8 cellular contexts compared by ENCODE assay signal in the genomic region with DNA sequence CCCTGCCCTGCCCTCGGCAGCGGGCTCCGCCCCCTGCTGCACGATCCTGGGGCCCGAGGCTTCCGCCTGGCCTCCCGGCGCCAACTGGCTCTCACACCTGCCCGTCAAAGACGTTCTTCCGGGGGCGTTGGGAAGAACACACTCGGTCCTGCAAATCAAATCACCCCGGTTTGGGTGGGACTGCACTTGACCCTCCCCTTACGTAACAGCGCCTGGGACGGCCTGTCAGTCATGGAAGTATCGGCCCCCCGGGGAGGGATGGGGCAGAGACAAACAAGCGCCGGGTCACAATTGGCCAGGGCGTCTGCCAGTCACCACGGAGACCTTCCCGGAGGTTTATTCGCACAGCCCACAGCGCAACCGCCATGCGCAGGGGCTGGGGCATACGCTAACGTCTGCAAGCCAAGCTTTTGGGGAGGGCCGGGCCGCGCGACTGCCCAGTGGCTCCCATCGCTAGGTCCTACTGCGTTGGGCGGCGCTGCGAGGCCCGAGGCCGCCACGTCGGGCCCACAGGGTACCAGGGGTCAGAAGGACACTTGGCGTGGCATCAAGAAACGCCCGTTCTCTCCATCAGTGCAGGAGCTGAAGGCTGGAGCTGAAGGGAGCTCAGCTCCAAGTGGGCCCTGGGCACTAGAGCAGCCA. TPM values are rescaled to one million over a fixed set of nuclear protein-coding genes. Genes with fewer than 3 reads are reported as not detected.
DNase-seq lines count a peak whose midpoint lies in the region; ATAC-seq, FAIRE-seq and TF ChIP-seq lines count a peak whose summit lies in the region.

No MANE protein-coding gene starts in this region.

- H3K36me3 ChIP-seq in BE2C (no peaks in the 10 kb centered on the region), kidney epithelial cell (ENCODE audit: control insufficient read depth, insufficient read depth, low read length) (no peaks in the 10 kb centered on the region)

- peaks cover 15% of the 10 kb centered on the region for H3K36me3 Mint-ChIP-seq in activated CD4-positive, alpha-beta T cell treated with anti-CD3 and anti-CD28 coated beads for 36 hours (ENCODE audit: low read depth)

- no peak for TF ChIP-seq CTCF in BE2C (IDR thresholded peaks at IDR 0.05; ENCODE audit: low read depth, low read length)
- TF ChIP-seq CTCF in choroid plexus epithelial cell (conservative IDR thresholded peaks at IDR 0.05; ENCODE audit: low read depth, low read length): no peak
- no peak for TF ChIP-seq CTCF in kidney epithelial cell (IDR thresholded peaks at IDR 0.05; ENCODE audit: insufficient read depth, low read length, poor library complexity, severe bottlenecking)

- H3K27me3 ChIP-seq in BE2C (peaks cover 6% of the 10 kb centered on the region), kidney epithelial cell (ENCODE audit: control insufficient read depth, insufficient read depth, low read length) (no peaks in the 10 kb centered on the region)

- peak overlapping the region; percentile 73 for H3K4me3 ChIP-seq in BE2C (ENCODE audit: low read depth, low read length)
- peak overlapping the region; percentile 86 for H3K4me3 ChIP-seq in choroid plexus epithelial cell (ENCODE audit: low read depth, low read length)
- H3K4me3 ChIP-seq in kidney epithelial cell (ENCODE audit: low read depth, low read length): peak overlapping the region; percentile 87

- FAIRE-seq in GM19239 (lab: Jason Lieb, UNC): peak; percentile 93

- ATAC-seq in HG03442 (IDR thresholded peaks at IDR 0.05; ENCODE audit: unreplicated experiment): peak; percentile 96
- ATAC-seq in activated CD4-positive, alpha-beta T cell treated with anti-CD3 and anti-CD28 coated beads for 36 hours: peak; percentile 92

- H3K27ac Mint-ChIP-seq in activated CD4-positive, alpha-beta T cell treated with anti-CD3 and anti-CD28 coated beads for 36 hours: peak overlapping the region; percentile 96

- H3K4me1 Mint-ChIP-seq in activated CD4-positive, alpha-beta T cell treated with anti-CD3 and anti-CD28 coated beads for 36 hours: peaks cover 61% of the 10 kb centered on the region

- no peaks in the 10 kb centered on the region for H3K9me3 ChIP-seq in BE2C

- intact Hi-C loops in activated CD4-positive, alpha-beta T cell treated with anti-CD3 and anti-CD28 coated beads for 36 hours (cut with DNase I, micrococcal nuclease): loop anchor here (1.0 to 5.0 kb wide), 12 partner anchors 15 to 1426 kb away; a partner anchor contains a TSS

- no peaks in the 10 kb centered on the region for H3K9me3 Mint-ChIP-seq in activated CD4-positive, alpha-beta T cell treated with anti-CD3 and anti-CD28 coated beads for 36 hours (ENCODE audit: low read depth)

- no peaks in the 10 kb centered on the region for H3K27me3 Mint-ChIP-seq in activated CD4-positive, alpha-beta T cell treated with anti-CD3 and anti-CD28 coated beads for 36 hours

- POLR2A ChIA-PET in activated CD4-positive, alpha-beta T cell treated with anti-CD3 and anti-CD28 coated beads for 36 hours (lab: Charles Lee): interaction anchor here (0.6 to 1.7 kb wide), 3 partner anchors 32 to 69 kb away, joined by 3 read pairs; a partner anchor contains a TSS

- H3K4me1 ChIP-seq in BE2C: no peaks in the 10 kb centered on the region

- DNase-seq in BE2C: peak; percentile 100
- peak; percentile 87 for DNase-seq in GM19239 (ENCODE audit: insufficient read length, low spot score)
- peak; percentile 98 for DNase-seq in NCI-H510A treated with DMSO at 0.1 percent for 48 hours (lab: John Stamatoyannopoulos, UW)
- DNase-seq in activated CD4-positive, alpha-beta T cell treated with anti-CD3 and anti-CD28 coated beads for 36 hours: peak; percentile 100
- DNase-seq in choroid plexus epithelial cell (ENCODE audit: low read depth): peak; percentile 100
- peak; percentile 100 for DNase-seq in kidney epithelial cell (ENCODE audit: low read depth)
- peak; percentile 100 for DNase-seq in stimulated activated CD4-positive, alpha-beta T cell treated with anti-CD3 and anti-CD28 coated beads, Interleukin-15, amount 100 ng/mL, for 24 hours

- CTCF ChIA-PET in activated CD4-positive, alpha-beta T cell treated with anti-CD3 and anti-CD28 coated beads for 36 hours (lab: Charles Lee): interaction anchor here (0.6 to 1.1 kb wide), 3 partner anchors 68 to 374 kb away, joined by 3 to 4 read pairs (median 3); no protein-coding TSS in a partner anchor

- peak overlapping the region; percentile 94 for H3K4me3 Mint-ChIP-seq in activated CD4-positive, alpha-beta T cell treated with anti-CD3 and anti-CD28 coated beads for 36 hours

RNA-seq across cellular contexts. Expression of a gene that starts 0.4 kb away (rescaled TPM):
- 16.2 TPM for polyA plus RNA-seq in BE2C (2012; ENCODE audit: insufficient read depth, insufficient read length, low read depth)
- 10 to 100 TPM; 22.7 to 25.9 TPM for total RNA-seq in activated CD4-positive, alpha-beta T cell treated with anti-CD3 and anti-CD28 coated beads for 36 hours
- total RNA-seq in kidney epithelial cell: 29.5 and 39.8 TPM in 2 replicates

Comparison
In these comparisons a context has a peak if more than half of its experiments do, and no peak if none do; other contexts are left out.
1. Peak in every context shown above with its lines: DNase-seq, ATAC-seq and H3K4me3 ChIP-seq.